Comparison of ENCODE assay signal across 28 cellular contexts in the genomic region with DNA sequence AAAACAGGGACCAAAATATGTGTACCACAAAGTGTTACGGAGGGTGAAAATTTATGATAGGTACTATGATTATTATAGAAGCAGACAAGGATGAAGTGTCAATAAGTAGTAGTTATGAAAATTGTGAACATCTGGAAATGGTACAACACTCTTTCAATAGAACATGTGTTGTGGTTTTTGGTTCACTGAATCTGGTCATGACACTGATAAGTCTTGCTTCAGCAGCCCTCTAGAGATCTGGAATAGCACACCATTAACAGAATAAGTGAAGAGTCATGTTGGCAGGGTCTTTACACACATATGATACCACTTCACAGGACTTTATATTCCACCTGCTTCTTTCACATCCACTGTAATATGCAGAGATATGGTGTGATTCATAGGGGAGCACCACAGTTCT.
"Had no signal": no experiment of that assay in that cellular context is flagged by ENCODE, and none has a peak within 500 bp of the region (broad histone marks: within the 10 kb centered on the region; RNA-seq: fewer than 3 reads in every experiment).

No MANE protein-coding gene starts in this region.

- ATAC-seq: body of pancreas; left cardiac atrium; left ventricle myocardium superior; mucosa of descending colon; natural killer cell treated with Interleukin-12 subunit alpha and Interleukin-12 subunit beta and Interleukin-15 and Interleukin-18, amount 100 ng/mL, for 72 hours; right lobe of liver had no signal

- H3K27me3 ChIP-seq: adrenal gland, body of pancreas, hepatocyte, right lobe of liver had no signal

- DNase-seq: activated CD4-positive, alpha-beta memory T cell treated with anti-CD3 and anti-CD28 coated beads for 36 hours; activated CD4-positive, alpha-beta T cell treated with anti-CD3 and anti-CD28 coated beads, Interleukin-2, amount 10 ng/mL, durations not matched to agents 24 days and 14 days; activated CD4-positive, CD25-positive, alpha-beta regulatory T cell treated with anti-CD3 and anti-CD28 coated beads, Interleukin-2, amount 50 U/mL, for 72 hours; activated CD8-positive, alpha-beta memory T cell treated with anti-CD3 and anti-CD28 coated beads, Interleukin-2, amount 50 U/mL, for 4 hours; activated effector memory CD4-positive, alpha-beta T cell treated with anti-CD3 and anti-CD28 coated beads, Interleukin-2, amount 50 U/mL, for 16 hours; activated naive CD4-positive, alpha-beta T cell treated with anti-CD3 and anti-CD28 coated beads for 36 hours; activated naive CD8-positive, alpha-beta T cell treated with anti-CD3 and anti-CD28 coated beads for 36 hours; activated T-cell treated with anti-CD3 and anti-CD28 coated beads, Interleukin-2, amount 50 U/mL, for 1 hour; adrenal gland; aorta; body of pancreas; dermis blood vessel endothelial cell; effector CD4-positive, alpha-beta T cell; islet precursor cell; left cardiac atrium; left ventricle myocardium superior; mucosa of descending colon; right lobe of liver; stimulated activated CD4-positive, alpha-beta T cell treated with anti-CD3 and anti-CD28 coated beads, Interleukin-2, amount 100 ng/mL, for 48 hours; trophoblast cell had no signal

- H3K4me1 ChIP-seq: adrenal gland, body of pancreas, right lobe of liver had no signal

- FAIRE-seq: colon, endometrium, frontal cortex, TTC549, urothelium cell line had no signal

- H3K36me3 ChIP-seq: adrenal gland, right lobe of liver, thoracic aorta had no signal

- H2AFZ ChIP-seq: hepatocyte had no signal

- H3K4me2 ChIP-seq: hepatocyte had no signal

- H3K79me2 ChIP-seq: hepatocyte had no signal

- H3K4me3 ChIP-seq: adrenal gland, body of pancreas, hepatocyte, mucosa of descending colon, right lobe of liver, thoracic aorta had no signal

- H3K27ac ChIP-seq: adrenal gland, body of pancreas, hepatocyte, right lobe of liver, thoracic aorta had no signal
